In genomic region chr15:37618368-37618767, GRCh38 we compare ENCODE assay signal across 25 cellular contexts.
"Had no signal": no experiment of that assay in that cellular context is flagged by ENCODE, and none has a peak within 500 bp of the region (broad histone marks: within the 10 kb centered on the region; RNA-seq: fewer than 3 reads in every experiment).

No MANE protein-coding gene starts in this region.

- ATAC-seq: psoas muscle; right cardiac atrium; right lobe of liver; stimulated activated effector memory CD8-positive, alpha-beta T cell treated with anti-CD3 and anti-CD28 coated beads, Interleukin-12 subunit alpha, Interleukin-12 subunit beta, amount 100 ng/mL, for 72 hours; stimulated activated naive B cell treated with anti-CD40 and anti-IgM and Interleukin-4, amounts not matched to agents 10 μg/mL and 1 μg/mL and 100 μg/mL, for 72 hours had no signal

- H3K4me3 Mint-ChIP-seq: nephron; neural progenitor cell; stimulated activated effector memory CD8-positive, alpha-beta T cell treated with anti-CD3 and anti-CD28 coated beads, Interleukin-12 subunit alpha, Interleukin-12 subunit beta, amount 100 ng/mL, for 72 hours; stimulated activated naive B cell treated with anti-CD40 and anti-IgM and Interleukin-4, amounts not matched to agents 10 μg/mL and 1 μg/mL and 100 μg/mL, for 72 hours; stimulated activated naive CD8-positive, alpha-beta T cell treated with anti-CD3 and anti-CD28 coated beads, Interleukin-15, Interleukin-2, amounts not matched to agents 100 ng/mL and 50 ng/mL, for 24 hours had no signal

- H3K4me3 ChIP-seq: neural progenitor cell, ovary, psoas muscle, right lobe of liver, sigmoid colon, stomach, thoracic aorta, thyroid gland, tibial nerve, upper lobe of left lung, vagina had no signal

- DNase-seq: occipital lobe; ovary; psoas muscle; right cardiac atrium; right lobe of liver; sigmoid colon; small intestine; stimulated activated CD4-positive, alpha-beta T cell treated with anti-CD3 and anti-CD28 coated beads, Interleukin-15, amount 100 ng/mL, for 24 hours; stimulated activated CD4-positive, alpha-beta T cell treated with anti-CD3 and anti-CD28 coated beads, Interleukin-2, amount 100 ng/mL, for 24 hours; stimulated activated CD4-positive, alpha-beta T cell treated with anti-CD3 and anti-CD28 coated beads, Interleukin-2, amount 100 ng/mL, for 48 hours; stimulated activated CD4-positive, alpha-beta T cell treated with anti-CD3 and anti-CD28 coated beads, Interleukin-4, amount 100 ng/mL, for 24 hours; stimulated activated naive B cell treated with anti-CD40 and anti-IgM and Interleukin-4, amounts not matched to agents 10 μg/mL and 1 μg/mL and 100 μg/mL, for 72 hours; stimulated activated naive CD4-positive, alpha-beta T cell treated with Interleukin-2 at 50 U/mL for 16 hours; stomach; thyroid gland; trophoblast cell; upper lobe of left lung had no signal

- H3K36me3 Mint-ChIP-seq: neural progenitor cell; stimulated activated effector memory CD8-positive, alpha-beta T cell treated with anti-CD3 and anti-CD28 coated beads, Interleukin-12 subunit alpha, Interleukin-12 subunit beta, amount 100 ng/mL, for 72 hours; stimulated activated naive B cell treated with anti-CD40 and anti-IgM and Interleukin-4, amounts not matched to agents 10 μg/mL and 1 μg/mL and 100 μg/mL, for 72 hours had no signal

- H3K4me1 Mint-ChIP-seq: nephron; neural progenitor cell; stimulated activated effector memory CD8-positive, alpha-beta T cell treated with anti-CD3 and anti-CD28 coated beads, Interleukin-12 subunit alpha, Interleukin-12 subunit beta, amount 100 ng/mL, for 72 hours; stimulated activated naive B cell treated with anti-CD40 and anti-IgM and Interleukin-4, amounts not matched to agents 10 μg/mL and 1 μg/mL and 100 μg/mL, for 72 hours had no signal

- H3K27ac Mint-ChIP-seq: nephron; neural progenitor cell; progenitor cell of endocrine pancreas; stimulated activated effector memory CD8-positive, alpha-beta T cell treated with anti-CD3 and anti-CD28 coated beads, Interleukin-12 subunit alpha, Interleukin-12 subunit beta, amount 100 ng/mL, for 72 hours; stimulated activated naive B cell treated with anti-CD40 and anti-IgM and Interleukin-4, amounts not matched to agents 10 μg/mL and 1 μg/mL and 100 μg/mL, for 72 hours; stimulated activated naive CD8-positive, alpha-beta T cell treated with anti-CD3 and anti-CD28 coated beads, Interleukin-15, Interleukin-2, amounts not matched to agents 100 ng/mL and 50 ng/mL, for 24 hours had no signal

- H3K27me3 Mint-ChIP-seq: progenitor cell of endocrine pancreas; stimulated activated naive B cell treated with anti-CD40 and anti-IgM and Interleukin-4, amounts not matched to agents 10 μg/mL and 1 μg/mL and 100 μg/mL, for 72 hours; stimulated activated naive CD8-positive, alpha-beta T cell treated with anti-CD3 and anti-CD28 coated beads, Interleukin-15, Interleukin-2, amounts not matched to agents 100 ng/mL and 50 ng/mL, for 24 hours had no signal
